In the genomic region with DNA sequence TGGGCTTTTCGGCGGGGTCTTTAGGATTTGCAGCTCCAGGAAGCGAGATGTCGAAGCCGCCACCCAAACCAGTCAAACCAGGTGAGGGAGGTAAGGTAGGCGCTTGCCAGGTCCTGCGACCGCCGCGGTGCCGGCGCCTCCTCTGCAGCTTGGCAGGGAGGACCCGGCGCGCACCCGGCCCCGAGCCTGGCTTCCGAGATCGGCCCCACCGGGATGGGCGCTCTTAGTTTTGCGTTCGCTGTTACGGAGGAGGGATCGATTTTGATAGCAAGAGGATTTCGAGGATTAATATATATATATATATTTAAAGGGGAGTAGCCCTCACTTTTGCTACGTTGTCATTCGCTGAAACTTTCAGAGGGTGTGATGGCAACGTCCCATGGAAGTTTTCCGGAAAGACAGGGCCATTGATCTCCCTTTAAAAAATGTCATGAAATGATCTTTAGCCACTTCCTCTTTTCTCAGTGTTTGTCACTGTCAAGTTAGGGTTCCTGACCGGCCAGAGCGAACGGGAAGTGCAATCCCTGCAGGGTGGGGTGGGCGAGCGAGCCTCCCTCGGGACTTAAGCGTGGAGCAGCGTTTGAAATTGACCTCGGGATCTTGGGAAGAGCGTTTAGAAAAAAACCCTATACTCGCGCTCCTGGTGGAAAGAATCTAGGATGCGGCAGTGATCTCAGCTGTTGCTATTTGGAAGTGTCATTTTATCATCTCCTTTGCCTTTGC, we compare ENCODE assay signal across 8 cellular contexts. TPM values are rescaled to one million over a fixed set of nuclear protein-coding genes. Genes with fewer than 3 reads are reported as not detected.
DNase-seq lines count a peak whose midpoint lies in the region; ATAC-seq, FAIRE-seq and TF ChIP-seq lines count a peak whose summit lies in the region.

No MANE protein-coding gene starts in this region.

- no peak overlapping the region for H3K23ac ChIP-seq in H9 (ENCODE audit: insufficient read length, low read depth, low read length)

- H4K20me1 ChIP-seq in H9 (ENCODE audit: control insufficient read depth, insufficient read depth, insufficient read length), result no peaks in the 10 kb centered on the region
- no peaks in the 10 kb centered on the region for H4K20me1 ChIP-seq in keratinocyte (ENCODE audit: control insufficient read depth, extremely low read depth, insufficient read depth, low read length)

- CTCF ChIA-PET in activated CD4-positive, alpha-beta T cell treated with anti-CD3 and anti-CD28 coated beads for 36 hours (lab: Charles Lee), result interaction anchor here (0.6 to 1.8 kb wide), 7 partner anchors 13 to 834 kb away, joined by 3 to 11 read pairs (median 6); a partner anchor contains a TSS
- CTCF ChIA-PET in T-cell (lab: Charles Lee), result interaction anchor here in 1 of 2 donors (1.0 to 1.9 kb wide), 9 partner anchors 13 to 137 kb away, joined by 3 to 10 read pairs (median 5); a partner anchor contains a TSS

- H2BK20ac ChIP-seq in H9 (ENCODE audit: low read depth, low read length, poor library complexity, severe bottlenecking), result no peak overlapping the region

- H3K27me3 ChIP-seq in H9 (ENCODE audit: insufficient read depth, low read length) (no peaks in the 10 kb centered on the region), keratinocyte (ENCODE audit: control insufficient read depth, extremely low read depth, insufficient read depth, low read length) (no peaks in the 10 kb centered on the region)

- H2BK5ac ChIP-seq in H9 (ENCODE audit: insufficient read length, low read length), result no peak overlapping the region

- H3K4ac ChIP-seq in H9 (ENCODE audit: low read depth, low read length), result no peak overlapping the region

- peak; percentile 71 for DNase-seq in activated CD4-positive, alpha-beta T cell treated with anti-CD3 and anti-CD28 coated beads for 36 hours
- no peak for DNase-seq in activated CD4-positive, alpha-beta T cell treated with anti-CD3 and anti-CD28 coated beads for 4 hours
- DNase-seq in H9 (peak; percentile 39), T-cell (peak in 2 of 34 experiments; percentile 9 to 37), chondrocyte (ENCODE audit: low spot score) (no peak), keratinocyte (ENCODE audit: low read depth, low spot score) (no peak)
- DNase-seq in stimulated activated CD4-positive, alpha-beta T cell treated with anti-CD3 and anti-CD28 coated beads, Interleukin-4, amount 100 ng/mL, for 24 hours, result peak; percentile 24

- no peak overlapping the region for H4K5ac ChIP-seq in H9 (ENCODE audit: insufficient read length, low read depth, low read length)

- peak overlapping the region; percentile 63 to 90 (median 68) for H3K4me3 ChIP-seq in keratinocyte (ENCODE audit: control insufficient read depth in 2 of 3, extremely low read depth in 1 of 3, insufficient read depth in 2 of 3, low read depth in 1 of 3, low read length in 3 of 3)

- POLR2A ChIA-PET in activated CD4-positive, alpha-beta T cell treated with anti-CD3 and anti-CD28 coated beads for 36 hours (lab: Charles Lee), result interaction anchor here (0.8 to 3.6 kb wide), 5 partner anchors 60 to 1306 kb away, joined by 3 to 22 read pairs (median 4); a partner anchor contains a TSS
- POLR2A ChIA-PET in T-cell (lab: Charles Lee), result interaction anchor here (0.5 to 4.9 kb wide), 5 partner anchors 26 to 1306 kb away, joined by 3 to 34 read pairs (median 4); a partner anchor contains a TSS

- H4K91ac ChIP-seq in H9 (ENCODE audit: insufficient read length, low read depth, low read length), result no peak overlapping the region

- peaks cover 11% of the 10 kb centered on the region for H3K36me3 Mint-ChIP-seq in activated CD4-positive, alpha-beta T cell treated with anti-CD3 and anti-CD28 coated beads for 36 hours (ENCODE audit: low read depth)
- no peaks in the 10 kb centered on the region for H3K36me3 Mint-ChIP-seq in H9 (ENCODE audit: insufficient read depth in 1 of 3, low read depth in 3 of 3)
- H3K36me3 Mint-ChIP-seq in T-cell, result peaks cover 2% of the 10 kb centered on the region
- no peaks in the 10 kb centered on the region for H3K36me3 Mint-ChIP-seq in chondrocyte (ENCODE audit: low read depth)

- no peak overlapping the region for H2BK15ac ChIP-seq in H9 (ENCODE audit: low read depth, low read length)

- WGBS in H9 (ENCODE audit: extremely low coverage, insufficient read length, low lambda C conversion rate), result no CpG with 5 or more reads among the region's 43 CpGs

- H3K4me3 Mint-ChIP-seq in activated CD4-positive, alpha-beta T cell treated with anti-CD3 and anti-CD28 coated beads for 36 hours, result peak overlapping the region; percentile 85
- peak overlapping the region; percentile 93 to 99 for H3K4me3 Mint-ChIP-seq in H9
- peak overlapping the region; percentile 96 to 99 (median 99) for H3K4me3 Mint-ChIP-seq in T-cell
- peak overlapping the region; percentile 99 for H3K4me3 Mint-ChIP-seq in chondrocyte (ENCODE audit: unreplicated experiment)

- H3K27me3 Mint-ChIP-seq in activated CD4-positive, alpha-beta T cell treated with anti-CD3 and anti-CD28 coated beads for 36 hours, result no peaks in the 10 kb centered on the region
- no peaks in the 10 kb centered on the region; the same call in 1 of the 2 replicates for H3K27me3 Mint-ChIP-seq in H9 (ENCODE audit: low read depth)
- H3K27me3 Mint-ChIP-seq in T-cell, result no peaks in the 10 kb centered on the region
- H3K27me3 Mint-ChIP-seq in chondrocyte (ENCODE audit: low read depth), result no peaks in the 10 kb centered on the region

- no peak overlapping the region for H3T11ph ChIP-seq in H9 (ENCODE audit: low read length)

- no peak for FAIRE-seq in keratinocyte (lab: Jason Lieb, UNC)

- H3K56ac ChIP-seq in H9 (ENCODE audit: insufficient read length, low read depth, low read length), result no peak overlapping the region

- intact Hi-C loops in activated CD4-positive, alpha-beta T cell treated with anti-CD3 and anti-CD28 coated beads for 36 hours (cut with DNase I, micrococcal nuclease), result loop anchor here (1.0 to 10.0 kb wide), 14 partner anchors 28 to 1957 kb away; a partner anchor contains a TSS

- no peaks in the 10 kb centered on the region for H3K9me1 ChIP-seq in keratinocyte (ENCODE audit: control insufficient read depth, extremely low read depth, insufficient read depth, low read length)

- H3K4me1 Mint-ChIP-seq in activated CD4-positive, alpha-beta T cell treated with anti-CD3 and anti-CD28 coated beads for 36 hours, result peaks cover 66% of the 10 kb centered on the region
- H3K4me1 Mint-ChIP-seq in H9, result peaks cover 36 to 39% of the 10 kb centered on the region in 2 experiments
- peaks cover 72 to 83% (median 76%) of the 10 kb centered on the region in 3 donors for H3K4me1 Mint-ChIP-seq in T-cell
- peaks cover 42% of the 10 kb centered on the region for H3K4me1 Mint-ChIP-seq in chondrocyte (ENCODE audit: low read depth)

- H2AFZ ChIP-seq in H9 (ENCODE audit: low read length) (peak overlapping the region; percentile 84), keratinocyte (ENCODE audit: control insufficient read depth, low read length) (peak overlapping the region; percentile 80)

- H3K23me2 ChIP-seq in H9 (ENCODE audit: insufficient read length, low read depth, low read length, poor library complexity, severe bottlenecking), result peaks cover 8% of the 10 kb centered on the region

- TF ChIP-seq CTCF in H9 (conservative IDR thresholded peaks at IDR 0.05) (peak; percentile 48; the same call in 2 of the 3 replicates), chondrocyte (IDR thresholded peaks at IDR 0.05) (peak; percentile 73), keratinocyte (optimal IDR thresholded peaks at IDR 0.05 in 1 of 3, IDR thresholded peaks at IDR 0.05 in 1 of 3, conservative IDR thresholded peaks at IDR 0.05 in 1 of 3; ENCODE audit: extremely low read depth in 1 of 3, insufficient read depth in 2 of 3, low read length in 3 of 3) (peak in 2 of 3 experiments; percentile 29 to 30)

- H3K9me3 ChIP-seq in H9 (ENCODE audit: control insufficient read depth, low read depth, low read length), result no peaks in the 10 kb centered on the region
- H3K9me3 ChIP-seq in KOPT-K1 (ENCODE audit: insufficient read depth, low read length, poor library complexity, severe bottlenecking), result no peaks in the 10 kb centered on the region
- H3K9me3 ChIP-seq in keratinocyte (ENCODE audit: control insufficient read depth, low read depth, low read length), result no peaks in the 10 kb centered on the region

- no peaks in the 10 kb centered on the region for H3K9me3 Mint-ChIP-seq in activated CD4-positive, alpha-beta T cell treated with anti-CD3 and anti-CD28 coated beads for 36 hours (ENCODE audit: low read depth)
- H3K9me3 Mint-ChIP-seq in H9 (no peaks in the 10 kb centered on the region; a peak in 1 of 5 replicates), T-cell (no peaks in the 10 kb centered on the region), chondrocyte (ENCODE audit: low read depth) (no peaks in the 10 kb centered on the region)

- H2BK12ac ChIP-seq in H9 (ENCODE audit: insufficient read length, low read depth, low read length), result no peak overlapping the region

- H3K27ac ChIP-seq in H9 (ENCODE audit: insufficient read length, low read depth, low read length) (no peak overlapping the region), KOPT-K1 (ENCODE audit: low read depth, low read length, poor library complexity, severe bottlenecking) (peak overlapping the region; percentile 77), keratinocyte (ENCODE audit: control insufficient read depth, insufficient read depth, low read length) (peak overlapping the region; percentile 77)

- H3K79me1 ChIP-seq in H9 (ENCODE audit: insufficient read depth, low read depth, low read length, poor library complexity, severe bottlenecking), result no peaks in the 10 kb centered on the region

- H2AK5ac ChIP-seq in H9 (ENCODE audit: insufficient read length, low read length), result no peak overlapping the region

- H3K9ac ChIP-seq in H9 (ENCODE audit: extremely low read depth, insufficient read length, low read length) (peak overlapping the region; percentile 64), keratinocyte (ENCODE audit: control insufficient read depth, extremely low read depth, insufficient read depth, low read length) (peak overlapping the region; percentile 84)

- no peak overlapping the region for H4K8ac ChIP-seq in H9 (replicated peaks; ENCODE audit: insufficient read length, low read depth, low read length)

- H3K4me2 ChIP-seq in H9 (ENCODE audit: insufficient read depth, insufficient read length, low read length) (peak overlapping the region; percentile 99), keratinocyte (ENCODE audit: control insufficient read depth, extremely low read depth, insufficient read depth, low read depth, low read length) (peak overlapping the region; percentile 97)

- dilution Hi-C loops in keratinocyte (cut with MboI; ENCODE audit: extremely low pct_ligation_motif_present, low sequenced_read_pairs), result no loop called here

- H2BK120ac ChIP-seq in H9 (ENCODE audit: low read depth, low read length, poor library complexity, severe bottlenecking), result no peak overlapping the region

- peak overlapping the region; percentile 93 for H3K27ac Mint-ChIP-seq in activated CD4-positive, alpha-beta T cell treated with anti-CD3 and anti-CD28 coated beads for 36 hours
- H3K27ac Mint-ChIP-seq in H9, result peak overlapping the region in 2 of 3 experiments; percentile 93 to 95; a peak in 4 of 7 replicates
- H3K27ac Mint-ChIP-seq in T-cell, result peak overlapping the region; percentile 92 to 95
- peak overlapping the region; percentile 98 for H3K27ac Mint-ChIP-seq in chondrocyte (ENCODE audit: unreplicated experiment)

- H3K36me3 ChIP-seq in KOPT-K1 (ENCODE audit: insufficient read depth, low read length), result no peaks in the 10 kb centered on the region
- no peaks in the 10 kb centered on the region for H3K36me3 ChIP-seq in keratinocyte (ENCODE audit: control insufficient read depth in 2 of 2, extremely low read depth in 1 of 2, insufficient read depth in 2 of 2, low read length in 2 of 2)

- H3K14ac ChIP-seq in H9 (ENCODE audit: insufficient read depth, low read length), result peak overlapping the region; percentile 93; the same call in 1 of the 2 replicates

- ATAC-seq in activated CD4-positive, alpha-beta T cell treated with anti-CD3 and anti-CD28 coated beads for 36 hours, result peak; percentile 15
- peak; percentile 35 to 48 (median 44) for ATAC-seq in T-cell (replicated peaks in 1 of 4)

- H3K18ac ChIP-seq in H9 (ENCODE audit: insufficient read length, low read depth, low read length), result no peak overlapping the region

- H3K79me2 ChIP-seq in H9 (ENCODE audit: insufficient read depth, low read length) (no peaks in the 10 kb centered on the region; the same call in 1 of the 2 replicates), keratinocyte (ENCODE audit: control insufficient read depth, insufficient read depth, low read length) (peaks cover 51% of the 10 kb centered on the region)

- H3K4me1 ChIP-seq in H9 (ENCODE audit: insufficient read depth, low read length), result peaks cover 2% of the 10 kb centered on the region; the same call in 1 of the 2 replicates
- H3K4me1 ChIP-seq in keratinocyte (ENCODE audit: control insufficient read depth, extremely low read depth, insufficient read depth, low read length), result peaks cover 34% of the 10 kb centered on the region

RNA-seq across cellular contexts. Expression of a gene that starts 0.5 kb away (rescaled TPM):
- 10 to 100 TPM; 72.6 to 85.5 TPM for total RNA-seq in activated CD4-positive, alpha-beta T cell treated with anti-CD3 and anti-CD28 coated beads for 36 hours
- total RNA-seq in H9 (2021) (16.1 and 16.4 TPM in 2 replicates), T-cell (10 to 100 TPM; 46.6 to 73.9 (median 58.3) TPM), chondrocyte (29.0 to 30.8 TPM (median 29.8 TPM) in 3 replicates)
- 32.2 to 39.2 TPM (median 33.1 TPM) in 3 replicates for polyA plus RNA-seq in keratinocyte
- polyA plus RNA-seq in keratinocyte (2011; ENCODE audit: low read depth), result 160 TPM
- 29.1 and 38.2 TPM in 2 replicates for polyA plus RNA-seq in keratinocyte (2011; cell fraction: cytosol; rRNA removed)
- polyA plus RNA-seq in keratinocyte (2011; cell fraction: nucleus; rRNA removed), result 15.6 and 19.1 TPM in 2 replicates
- polyA plus RNA-seq in keratinocyte (2012; ENCODE audit: low replicate concordance), result 55.0 and 65.5 TPM in 2 replicates
- polyA minus RNA-seq in keratinocyte, result 11.9 to 83.8 TPM (median 52.3 TPM) in 3 replicates
- polyA minus RNA-seq in keratinocyte (2011; cell fraction: cytosol; rRNA and poly(A)+ RNA removed), result 44.9 TPM
- polyA minus RNA-seq in keratinocyte (2011; cell fraction: nucleus; rRNA and poly(A)+ RNA removed), result 14.4 and 28.3 TPM in 2 replicates

RNA-seq across cellular contexts. Expression of a gene that starts 0.9 kb away (rescaled TPM):
- total RNA-seq in activated CD4-positive, alpha-beta T cell treated with anti-CD3 and anti-CD28 coated beads for 36 hours, result 10 to 100 TPM; 20.9 to 29.2 TPM
- 2.7 and 3.0 TPM in 2 replicates for total RNA-seq in H9 (2021)
- 10 to 100 TPM; 61.9 to 91.0 (median 72.6) TPM for total RNA-seq in T-cell
- 7.2 to 9.0 TPM (median 7.6 TPM) in 3 replicates for total RNA-seq in chondrocyte
- 14.0 to 30.1 TPM (median 24.7 TPM) in 3 replicates for polyA plus RNA-seq in keratinocyte
- 23.8 TPM for polyA plus RNA-seq in keratinocyte (2011; ENCODE audit: low read depth)
- polyA plus RNA-seq in keratinocyte (2011; cell fraction: cytosol; rRNA removed), result 15.0 and 26.5 TPM in 2 replicates
- polyA plus RNA-seq in keratinocyte (2011; cell fraction: nucleus; rRNA removed), result 29.7 and 34.9 TPM in 2 replicates
- 17.2 and 31.2 TPM in 2 replicates for polyA plus RNA-seq in keratinocyte (2012; ENCODE audit: low replicate concordance)
- polyA minus RNA-seq in keratinocyte, result 2.8 to 7.6 TPM (median 6.7 TPM) in 3 replicates
- 8.6 TPM for polyA minus RNA-seq in keratinocyte (2011; cell fraction: cytosol; rRNA and poly(A)+ RNA removed)
- 8.3 and 11.0 TPM in 2 replicates for polyA minus RNA-seq in keratinocyte (2011; cell fraction: nucleus; rRNA and poly(A)+ RNA removed)

Comparison
In these comparisons a context has a peak if more than half of its experiments do, and no peak if none do; other contexts are left out.
1. DNase-seq: peak in activated CD4-positive, alpha-beta T cell treated with anti-CD3 and anti-CD28 coated beads for 36 hours (single experiment), H9 (single experiment) and stimulated activated CD4-positive, alpha-beta T cell treated with anti-CD3 and anti-CD28 coated beads, Interleukin-4, amount 100 ng/mL, for 24 hours (single experiment); none in activated CD4-positive, alpha-beta T cell treated with anti-CD3 and anti-CD28 coated beads for 4 hours (0 of 2), chondrocyte (single experiment) and keratinocyte (single experiment).
2. Peak in every context shown above with its lines, with median percentiles within 50 percentile points of each other: H3K27ac Mint-ChIP-seq, H3K4me3 Mint-ChIP-seq and CTCF ChIP-seq.